In genomic region chr3:12809435-12809834, GRCh38 we compare ENCODE assay signal across 8 cellular contexts. TPM values are rescaled to one million over a fixed set of nuclear protein-coding genes. Genes with fewer than 3 reads are reported as not detected.
DNase-seq lines count a peak whose midpoint lies in the region; ATAC-seq and TF ChIP-seq lines count a peak whose summit lies in the region.

No MANE protein-coding gene starts in this region.

- H3K4me1 Mint-ChIP-seq in Calu3 (ENCODE audit: low read depth, unreplicated experiment) (peaks cover 8% of the 10 kb centered on the region), T-cell (peaks cover 9 to 15% (median 9%) of the 10 kb centered on the region in 3 donors), progenitor cell of endocrine pancreas (ENCODE audit: low read depth) (no peaks in the 10 kb centered on the region)

- H3K9me3 Mint-ChIP-seq in Calu3 (ENCODE audit: low read depth, unreplicated experiment): no peaks in the 10 kb centered on the region
- no peaks in the 10 kb centered on the region for H3K9me3 Mint-ChIP-seq in T-cell
- no peaks in the 10 kb centered on the region for H3K9me3 Mint-ChIP-seq in progenitor cell of endocrine pancreas (ENCODE audit: low read depth)

- H3K4me3 Mint-ChIP-seq in Calu3 (ENCODE audit: low read depth, unreplicated experiment) (peak overlapping the region; percentile 68), T-cell (peak overlapping the region; percentile 43 to 71 (median 61)), progenitor cell of endocrine pancreas (ENCODE audit: low read depth) (peak overlapping the region; percentile 49)

- DNase-seq in Calu3 (no peak), T-cell (no peak), fibroblast of pulmonary artery (ENCODE audit: low read depth) (no peak), progenitor cell of endocrine pancreas (ENCODE audit: low spot score, unreplicated experiment) (no peak), NCI-H128 (lab: John Stamatoyannopoulos, UW; ENCODE audit: unreplicated experiment) (no peak), NCI-H2029 treated with DMSO at 0.1 percent for 48 hours (lab: John Stamatoyannopoulos, UW) (no peak), germinal center (ENCODE audit: low spot score) (no peak)

- TF ChIP-seq CTCF in Calu3 (IDR thresholded peaks at IDR 0.05; ENCODE audit: unreplicated experiment) (no peak), fibroblast of pulmonary artery (IDR thresholded peaks at IDR 0.05; ENCODE audit: low read length, missing control alignments) (no peak), progenitor cell of endocrine pancreas (IDR thresholded peaks at IDR 0.05; ENCODE audit: unreplicated experiment) (no peak)

- peak overlapping the region; percentile 60 for H3K4me3 ChIP-seq in fibroblast of pulmonary artery (replicated peaks; ENCODE audit: low read depth, low read length)

- POLR2A ChIA-PET in T-cell (lab: Charles Lee): no interaction called here

- peaks cover 16% of the 10 kb centered on the region for H3K27me3 Mint-ChIP-seq in Calu3 (ENCODE audit: unreplicated experiment)
- H3K27me3 Mint-ChIP-seq in T-cell: no peaks in the 10 kb centered on the region
- H3K27me3 Mint-ChIP-seq in progenitor cell of endocrine pancreas: peaks cover 8% of the 10 kb centered on the region

- CTCF ChIA-PET in Calu3 (lab: Charles Lee): interaction anchor here (1.3 to 1.4 kb wide), 2 partner anchors 22 to 103 kb away, joined by 3 to 8 read pairs; no protein-coding TSS in a partner anchor
- CTCF ChIA-PET in T-cell (lab: Charles Lee): interaction anchor here (0.6 to 1.8 kb wide), 7 partner anchors 21 to 1186 kb away, joined by 3 to 19 read pairs (median 4); partner anchors contain the start of gene RPL32 (in 1 of the 2)

- no TSS peak for BruUV-seq in Calu3 (replicated peaks; lab: Mats Ljungman, UMichigan)

- H3K27ac Mint-ChIP-seq in Calu3 (ENCODE audit: unreplicated experiment) (no peak overlapping the region), T-cell (peak overlapping the region in 1 of 2 donors; percentile 61), progenitor cell of endocrine pancreas (no peak overlapping the region)

- ATAC-seq in T-cell (replicated peaks in 1 of 4) (no peak), HG02870 (IDR thresholded peaks at IDR 0.05; ENCODE audit: unreplicated experiment) (no peak)

- intact Hi-C loops in Calu3 (cut with micrococcal nuclease; ENCODE audit: unreplicated experiment): no loop called here

- H3K36me3 Mint-ChIP-seq in Calu3 (ENCODE audit: insufficient read depth, unreplicated experiment) (peaks cover 8% of the 10 kb centered on the region), T-cell (no peaks in the 10 kb centered on the region), progenitor cell of endocrine pancreas (ENCODE audit: insufficient read depth) (peaks cover 3% of the 10 kb centered on the region)

RNA-seq across cellular contexts. Expression of gene CAND2, which starts 13.0 kb away (rescaled TPM):
- total RNA-seq in Calu3 (2022) (not detected in 2 replicates), T-cell (1 to 10 TPM; 2.1 to 5.9 (median 3.2) TPM), progenitor cell of endocrine pancreas (7.9 and 11.0 TPM in 2 replicates)

RNA-seq across cellular contexts. Expression of gene RPL32, which starts 31.9 kb away (rescaled TPM):
- total RNA-seq in Calu3 (2022): 1,117 and 1,222 TPM in 2 replicates
- 1,000 to 10,000 TPM; 3,117 to 3,787 (median 3,363) TPM for total RNA-seq in T-cell
- total RNA-seq in progenitor cell of endocrine pancreas: 1,626 and 1,662 TPM in 2 replicates

RNA-seq across cellular contexts. Expression of gene TMEM40, which starts 50.4 kb away (rescaled TPM):
- 0.42 and 0.98 TPM in 2 replicates for total RNA-seq in Calu3 (2022)
- total RNA-seq in T-cell: not detected
- total RNA-seq in progenitor cell of endocrine pancreas: 0.36 TPM in 1 of 2 replicates, not detected in the other
